In the genomic region with DNA sequence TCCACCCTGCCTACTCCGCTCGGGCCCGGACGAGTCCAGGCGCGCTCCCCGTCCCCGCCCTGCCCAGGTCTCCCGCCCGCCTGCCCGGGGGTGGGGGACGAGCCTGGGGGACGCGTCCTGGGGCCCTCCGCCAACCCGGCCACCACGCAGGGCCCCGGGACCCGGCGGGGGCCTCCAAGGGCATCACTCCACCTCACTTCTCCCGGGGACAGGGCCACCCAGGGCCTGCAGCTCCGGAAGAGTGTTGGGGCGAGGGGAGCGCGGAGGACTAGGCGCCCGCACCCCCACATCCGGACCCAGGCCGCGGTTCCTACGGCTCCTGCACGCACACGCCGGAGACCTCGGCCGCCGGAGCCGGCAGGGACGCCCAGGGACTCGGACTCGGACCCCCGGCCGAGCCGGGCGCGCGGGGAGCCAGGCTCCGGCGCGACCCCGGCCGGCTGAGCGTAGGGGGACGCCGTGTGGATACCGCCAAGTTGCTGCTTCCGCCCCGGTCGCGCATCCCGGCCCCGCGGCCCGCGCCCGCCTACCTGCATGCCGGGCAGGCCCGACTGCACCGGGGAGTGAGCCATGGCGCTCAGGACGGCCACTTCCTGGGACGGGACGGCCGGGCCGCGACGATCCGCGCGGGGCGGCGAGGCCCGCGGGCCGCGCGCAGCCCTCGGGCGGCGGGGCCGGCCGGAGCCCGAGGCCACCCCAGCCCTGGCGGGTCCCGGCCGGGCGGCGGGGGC, we compare ENCODE assay signal across 1 cellular context.
TF ChIP-seq lines count a peak whose summit lies in the region.

No MANE protein-coding gene starts in this region.

TF ChIP-seq in HepG2, 621 proteins besides CTCF, POLR2A, EP300 and RAD21 (continued from another document and continues in another):
- TF ChIP-seq, protein P1, sequence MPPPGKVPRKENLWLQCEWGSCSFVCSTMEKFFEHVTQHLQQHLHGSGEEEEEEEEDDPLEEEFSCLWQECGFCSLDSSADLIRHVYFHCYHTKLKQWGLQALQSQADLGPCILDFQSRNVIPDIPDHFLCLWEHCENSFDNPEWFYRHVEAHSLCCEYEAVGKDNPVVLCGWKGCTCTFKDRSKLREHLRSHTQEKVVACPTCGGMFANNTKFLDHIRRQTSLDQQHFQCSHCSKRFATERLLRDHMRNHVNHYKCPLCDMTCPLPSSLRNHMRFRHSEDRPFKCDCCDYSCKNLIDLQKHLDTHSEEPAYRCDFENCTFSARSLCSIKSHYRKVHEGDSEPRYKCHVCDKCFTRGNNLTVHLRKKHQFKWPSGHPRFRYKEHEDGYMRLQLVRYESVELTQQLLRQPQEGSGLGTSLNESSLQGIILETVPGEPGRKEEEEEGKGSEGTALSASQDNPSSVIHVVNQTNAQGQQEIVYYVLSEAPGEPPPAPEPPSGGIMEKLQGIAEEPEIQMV (CRISPR knock-in tag; IDR thresholded peaks at IDR 0.05; ENCODE audit: low read depth), result no peak
- TF ChIP-seq, protein P2, sequence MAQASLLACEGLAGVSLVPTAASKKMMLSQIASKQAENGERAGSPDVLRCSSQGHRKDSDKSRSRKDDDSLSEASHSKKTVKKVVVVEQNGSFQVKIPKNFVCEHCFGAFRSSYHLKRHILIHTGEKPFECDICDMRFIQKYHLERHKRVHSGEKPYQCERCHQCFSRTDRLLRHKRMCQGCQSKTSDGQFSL (CRISPR knock-in tag; IDR thresholded peaks at IDR 0.05), result peak; percentile 62; the same call in 1 of the 2 replicates
- no peak for TF ChIP-seq ATM (IDR thresholded peaks at IDR 0.05; ENCODE audit: borderline replicate concordance)
- TF ChIP-seq, protein P3, sequence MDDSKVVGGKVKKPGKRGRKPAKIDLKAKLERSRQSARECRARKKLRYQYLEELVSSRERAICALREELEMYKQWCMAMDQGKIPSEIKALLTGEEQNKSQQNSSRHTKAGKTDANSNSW (CRISPR knock-in tag; IDR thresholded peaks at IDR 0.05; ENCODE audit: borderline replicate concordance), result no peak
- TF ChIP-seq, protein P4, sequence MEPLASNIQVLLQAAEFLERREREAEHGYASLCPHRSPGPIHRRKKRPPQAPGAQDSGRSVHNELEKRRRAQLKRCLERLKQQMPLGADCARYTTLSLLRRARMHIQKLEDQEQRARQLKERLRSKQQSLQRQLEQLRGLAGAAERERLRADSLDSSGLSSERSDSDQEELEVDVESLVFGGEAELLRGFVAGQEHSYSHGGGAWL (CRISPR knock-in tag; IDR thresholded peaks at IDR 0.05), result no peak
- no peak for TF ChIP-seq CC2D1A (CRISPR knock-in tag; IDR thresholded peaks at IDR 0.05)
- TF ChIP-seq ZNF7 (CRISPR knock-in tag; IDR thresholded peaks at IDR 0.05), result no peak
- TF ChIP-seq GABPA (IDR thresholded peaks at IDR 0.05; ENCODE audit: low read depth, low read length), result no peak
- TF ChIP-seq GABPA (CRISPR knock-in tag; IDR thresholded peaks at IDR 0.05; ENCODE audit: low read depth), result no peak
- TF ChIP-seq, protein P5, sequence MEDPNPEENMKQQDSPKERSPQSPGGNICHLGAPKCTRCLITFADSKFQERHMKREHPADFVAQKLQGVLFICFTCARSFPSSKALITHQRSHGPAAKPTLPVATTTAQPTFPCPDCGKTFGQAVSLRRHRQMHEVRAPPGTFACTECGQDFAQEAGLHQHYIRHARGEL (CRISPR knock-in tag; IDR thresholded peaks at IDR 0.05), result no peak
- TF ChIP-seq RFXANK (CRISPR knock-in tag; IDR thresholded peaks at IDR 0.05), result no peak
- TF ChIP-seq GABPB1 (CRISPR knock-in tag; IDR thresholded peaks at IDR 0.05), result peak; percentile 47; the same call in 1 of the 2 replicates
- peak; percentile 68; the same call in 1 of the 2 replicates for TF ChIP-seq RBFOX2 (IDR thresholded peaks at IDR 0.05; ENCODE audit: low read depth, low read length)
- no peak for TF ChIP-seq KDM4B (CRISPR knock-in tag; IDR thresholded peaks at IDR 0.05)
- TF ChIP-seq, protein P6, sequence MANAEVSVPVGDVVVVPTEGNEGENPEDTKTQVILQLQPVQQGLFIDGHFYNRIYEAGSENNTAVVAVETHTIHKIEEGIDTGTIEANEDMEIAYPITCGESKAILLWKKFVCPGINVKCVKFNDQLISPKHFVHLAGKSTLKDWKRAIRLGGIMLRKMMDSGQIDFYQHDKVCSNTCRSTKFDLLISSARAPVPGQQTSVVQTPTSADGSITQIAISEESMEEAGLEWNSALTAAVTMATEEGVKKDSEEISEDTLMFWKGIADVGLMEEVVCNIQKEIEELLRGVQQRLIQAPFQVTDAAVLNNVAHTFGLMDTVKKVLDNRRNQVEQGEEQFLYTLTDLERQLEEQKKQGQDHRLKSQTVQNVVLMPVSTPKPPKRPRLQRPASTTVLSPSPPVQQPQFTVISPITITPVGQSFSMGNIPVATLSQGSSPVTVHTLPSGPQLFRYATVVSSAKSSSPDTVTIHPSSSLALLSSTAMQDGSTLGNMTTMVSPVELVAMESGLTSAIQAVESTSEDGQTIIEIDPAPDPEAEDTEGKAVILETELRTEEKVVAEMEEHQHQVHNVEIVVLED (CRISPR knock-in tag; IDR thresholded peaks at IDR 0.05; ENCODE audit: borderline replicate concordance), result no peak
- no peak for TF ChIP-seq ZNF44 (CRISPR knock-in tag; IDR thresholded peaks at IDR 0.05)
- 0 out of 2 replicates have a peak, but pooled peaks have one; percentile 18 for TF ChIP-seq CBFB (CRISPR knock-in tag; IDR thresholded peaks at IDR 0.05)
- TF ChIP-seq, protein P7, sequence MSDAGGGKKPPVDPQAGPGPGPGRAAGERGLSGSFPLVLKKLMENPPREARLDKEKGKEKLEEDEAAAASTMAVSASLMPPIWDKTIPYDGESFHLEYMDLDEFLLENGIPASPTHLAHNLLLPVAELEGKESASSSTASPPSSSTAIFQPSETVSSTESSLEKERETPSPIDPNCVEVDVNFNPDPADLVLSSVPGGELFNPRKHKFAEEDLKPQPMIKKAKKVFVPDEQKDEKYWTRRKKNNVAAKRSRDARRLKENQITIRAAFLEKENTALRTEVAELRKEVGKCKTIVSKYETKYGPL (CRISPR knock-in tag; IDR thresholded peaks at IDR 0.05), result no peak
- TF ChIP-seq ZNF383 (CRISPR knock-in tag; IDR thresholded peaks at IDR 0.05; ENCODE audit: borderline replicate concordance), result no peak
- TF ChIP-seq PRPF4 (IDR thresholded peaks at IDR 0.05; ENCODE audit: low read depth, low read length, poor library complexity, severe bottlenecking), result no peak
- no peak for TF ChIP-seq KLF13 (CRISPR knock-in tag; IDR thresholded peaks at IDR 0.05)
- TF ChIP-seq, protein P8, sequence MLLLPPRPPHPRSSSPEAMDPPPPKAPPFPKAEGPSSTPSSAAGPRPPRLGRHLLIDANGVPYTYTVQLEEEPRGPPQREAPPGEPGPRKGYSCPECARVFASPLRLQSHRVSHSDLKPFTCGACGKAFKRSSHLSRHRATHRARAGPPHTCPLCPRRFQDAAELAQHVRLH (CRISPR knock-in tag; IDR thresholded peaks at IDR 0.05; ENCODE audit: borderline replicate concordance, low read depth), result no peak
- TF ChIP-seq SRF (IDR thresholded peaks at IDR 0.05; ENCODE audit: low read depth, low read length), result no peak
- TF ChIP-seq, protein P9, sequence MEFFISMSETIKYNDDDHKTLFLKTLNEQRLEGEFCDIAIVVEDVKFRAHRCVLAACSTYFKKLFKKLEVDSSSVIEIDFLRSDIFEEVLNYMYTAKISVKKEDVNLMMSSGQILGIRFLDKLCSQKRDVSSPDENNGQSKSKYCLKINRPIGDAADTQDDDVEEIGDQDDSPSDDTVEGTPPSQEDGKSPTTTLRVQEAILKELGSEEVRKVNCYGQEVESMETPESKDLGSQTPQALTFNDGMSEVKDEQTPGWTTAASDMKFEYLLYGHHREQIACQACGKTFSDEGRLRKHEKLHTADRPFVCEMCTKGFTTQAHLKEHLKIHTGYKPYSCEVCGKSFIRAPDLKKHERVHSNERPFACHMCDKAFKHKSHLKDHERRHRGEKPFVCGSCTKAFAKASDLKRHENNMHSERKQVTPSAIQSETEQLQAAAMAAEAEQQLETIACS (CRISPR knock-in tag; IDR thresholded peaks at IDR 0.05), result peak; percentile 73
- no peak for TF ChIP-seq SP140L (CRISPR knock-in tag; IDR thresholded peaks at IDR 0.05; ENCODE audit: borderline replicate concordance)
- TF ChIP-seq RNF2 (conservative IDR thresholded peaks at IDR 0.05; ENCODE audit: low read depth), result no peak
- TF ChIP-seq, protein P10, sequence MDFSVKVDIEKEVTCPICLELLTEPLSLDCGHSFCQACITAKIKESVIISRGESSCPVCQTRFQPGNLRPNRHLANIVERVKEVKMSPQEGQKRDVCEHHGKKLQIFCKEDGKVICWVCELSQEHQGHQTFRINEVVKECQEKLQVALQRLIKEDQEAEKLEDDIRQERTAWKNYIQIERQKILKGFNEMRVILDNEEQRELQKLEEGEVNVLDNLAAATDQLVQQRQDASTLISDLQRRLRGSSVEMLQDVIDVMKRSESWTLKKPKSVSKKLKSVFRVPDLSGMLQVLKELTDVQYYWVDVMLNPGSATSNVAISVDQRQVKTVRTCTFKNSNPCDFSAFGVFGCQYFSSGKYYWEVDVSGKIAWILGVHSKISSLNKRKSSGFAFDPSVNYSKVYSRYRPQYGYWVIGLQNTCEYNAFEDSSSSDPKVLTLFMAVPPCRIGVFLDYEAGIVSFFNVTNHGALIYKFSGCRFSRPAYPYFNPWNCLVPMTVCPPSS (IDR thresholded peaks at IDR 0.05), result no peak
- no peak for TF ChIP-seq THAP11 (CRISPR knock-in tag; IDR thresholded peaks at IDR 0.05)
- no peak for TF ChIP-seq KDM6A (CRISPR knock-in tag; IDR thresholded peaks at IDR 0.05; ENCODE audit: low read depth)
- no peak for TF ChIP-seq ARID2 (CRISPR knock-in tag; IDR thresholded peaks at IDR 0.05; ENCODE audit: borderline replicate concordance)
- TF ChIP-seq ZC3H13 (CRISPR knock-in tag; IDR thresholded peaks at IDR 0.05), result no peak
- no peak for TF ChIP-seq EHMT2 (IDR thresholded peaks at IDR 0.05; ENCODE audit: borderline replicate concordance, low read depth, low read length)
- TF ChIP-seq NFE2L2 (IDR thresholded peaks at IDR 0.05; ENCODE audit: low read length), result no peak
- TF ChIP-seq ZNF225 (CRISPR knock-in tag; IDR thresholded peaks at IDR 0.05), result 0 out of 2 replicates have a peak, but pooled peaks have one; percentile 29
- no peak for TF ChIP-seq ZNF232 (CRISPR knock-in tag; IDR thresholded peaks at IDR 0.05; ENCODE audit: borderline replicate concordance)
- TF ChIP-seq SP2 (CRISPR knock-in tag; IDR thresholded peaks at IDR 0.05), result no peak
- TF ChIP-seq ZNF746 (CRISPR knock-in tag; IDR thresholded peaks at IDR 0.05), result no peak
- no peak for TF ChIP-seq ZNF207 (IDR thresholded peaks at IDR 0.05; ENCODE audit: borderline replicate concordance)
- 0 out of 2 replicates have a peak, but pooled peaks have one; percentile 61 for TF ChIP-seq TBP (CRISPR knock-in tag; IDR thresholded peaks at IDR 0.05)
- TF ChIP-seq, protein P11, sequence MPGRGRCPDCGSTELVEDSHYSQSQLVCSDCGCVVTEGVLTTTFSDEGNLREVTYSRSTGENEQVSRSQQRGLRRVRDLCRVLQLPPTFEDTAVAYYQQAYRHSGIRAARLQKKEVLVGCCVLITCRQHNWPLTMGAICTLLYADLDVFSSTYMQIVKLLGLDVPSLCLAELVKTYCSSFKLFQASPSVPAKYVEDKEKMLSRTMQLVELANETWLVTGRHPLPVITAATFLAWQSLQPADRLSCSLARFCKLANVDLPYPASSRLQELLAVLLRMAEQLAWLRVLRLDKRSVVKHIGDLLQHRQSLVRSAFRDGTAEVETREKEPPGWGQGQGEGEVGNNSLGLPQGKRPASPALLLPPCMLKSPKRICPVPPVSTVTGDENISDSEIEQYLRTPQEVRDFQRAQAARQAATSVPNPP (CRISPR knock-in tag; IDR thresholded peaks at IDR 0.05), result no peak
- TF ChIP-seq ZNF282 (IDR thresholded peaks at IDR 0.05; ENCODE audit: partially characterized antibody), result no peak
- TF ChIP-seq, protein P12, sequence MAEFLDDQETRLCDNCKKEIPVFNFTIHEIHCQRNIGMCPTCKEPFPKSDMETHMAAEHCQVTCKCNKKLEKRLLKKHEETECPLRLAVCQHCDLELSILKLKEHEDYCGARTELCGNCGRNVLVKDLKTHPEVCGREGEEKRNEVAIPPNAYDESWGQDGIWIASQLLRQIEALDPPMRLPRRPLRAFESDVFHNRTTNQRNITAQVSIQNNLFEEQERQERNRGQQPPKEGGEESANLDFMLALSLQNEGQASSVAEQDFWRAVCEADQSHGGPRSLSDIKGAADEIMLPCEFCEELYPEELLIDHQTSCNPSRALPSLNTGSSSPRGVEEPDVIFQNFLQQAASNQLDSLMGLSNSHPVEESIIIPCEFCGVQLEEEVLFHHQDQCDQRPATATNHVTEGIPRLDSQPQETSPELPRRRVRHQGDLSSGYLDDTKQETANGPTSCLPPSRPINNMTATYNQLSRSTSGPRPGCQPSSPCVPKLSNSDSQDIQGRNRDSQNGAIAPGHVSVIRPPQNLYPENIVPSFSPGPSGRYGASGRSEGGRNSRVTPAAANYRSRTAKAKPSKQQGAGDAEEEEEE (CRISPR knock-in tag; IDR thresholded peaks at IDR 0.05; ENCODE audit: borderline replicate concordance), result no peak
- no peak for TF ChIP-seq ZNF749 (CRISPR knock-in tag; IDR thresholded peaks at IDR 0.05; ENCODE audit: borderline replicate concordance)
- no peak for TF ChIP-seq REL (CRISPR knock-in tag; conservative IDR thresholded peaks at IDR 0.05)
- 0 out of 2 replicates have a peak, but pooled peaks have one; percentile 44 for TF ChIP-seq SATB2 (CRISPR knock-in tag; IDR thresholded peaks at IDR 0.05)
- no peak for TF ChIP-seq ZNF367 (CRISPR knock-in tag; IDR thresholded peaks at IDR 0.05; ENCODE audit: borderline replicate concordance)
- no peak for TF ChIP-seq GTF3A (CRISPR knock-in tag; conservative IDR thresholded peaks at IDR 0.05)
- no peak for TF ChIP-seq ATF7-NPFF (CRISPR knock-in tag; IDR thresholded peaks at IDR 0.05; ENCODE audit: low read depth)
- no peak for TF ChIP-seq FOXJ3 (CRISPR knock-in tag; IDR thresholded peaks at IDR 0.05; ENCODE audit: borderline replicate concordance)
- TF ChIP-seq ARNT (IDR thresholded peaks at IDR 0.05), result no peak
- TF ChIP-seq ZNF549 (CRISPR knock-in tag; IDR thresholded peaks at IDR 0.05), result no peak
- TF ChIP-seq SKI (IDR thresholded peaks at IDR 0.05; ENCODE audit: partially characterized antibody), result no peak
- no peak for TF ChIP-seq KMT2B (CRISPR knock-in tag; IDR thresholded peaks at IDR 0.05)
- TF ChIP-seq, protein P13, sequence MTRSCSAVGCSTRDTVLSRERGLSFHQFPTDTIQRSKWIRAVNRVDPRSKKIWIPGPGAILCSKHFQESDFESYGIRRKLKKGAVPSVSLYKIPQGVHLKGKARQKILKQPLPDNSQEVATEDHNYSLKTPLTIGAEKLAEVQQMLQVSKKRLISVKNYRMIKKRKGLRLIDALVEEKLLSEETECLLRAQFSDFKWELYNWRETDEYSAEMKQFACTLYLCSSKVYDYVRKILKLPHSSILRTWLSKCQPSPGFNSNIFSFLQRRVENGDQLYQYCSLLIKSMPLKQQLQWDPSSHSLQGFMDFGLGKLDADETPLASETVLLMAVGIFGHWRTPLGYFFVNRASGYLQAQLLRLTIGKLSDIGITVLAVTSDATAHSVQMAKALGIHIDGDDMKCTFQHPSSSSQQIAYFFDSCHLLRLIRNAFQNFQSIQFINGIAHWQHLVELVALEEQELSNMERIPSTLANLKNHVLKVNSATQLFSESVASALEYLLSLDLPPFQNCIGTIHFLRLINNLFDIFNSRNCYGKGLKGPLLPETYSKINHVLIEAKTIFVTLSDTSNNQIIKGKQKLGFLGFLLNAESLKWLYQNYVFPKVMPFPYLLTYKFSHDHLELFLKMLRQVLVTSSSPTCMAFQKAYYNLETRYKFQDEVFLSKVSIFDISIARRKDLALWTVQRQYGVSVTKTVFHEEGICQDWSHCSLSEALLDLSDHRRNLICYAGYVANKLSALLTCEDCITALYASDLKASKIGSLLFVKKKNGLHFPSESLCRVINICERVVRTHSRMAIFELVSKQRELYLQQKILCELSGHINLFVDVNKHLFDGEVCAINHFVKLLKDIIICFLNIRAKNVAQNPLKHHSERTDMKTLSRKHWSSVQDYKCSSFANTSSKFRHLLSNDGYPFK (CRISPR knock-in tag; IDR thresholded peaks at IDR 0.05; ENCODE audit: borderline replicate concordance), result no peak
- no peak for TF ChIP-seq PAF1 (CRISPR knock-in tag; IDR thresholded peaks at IDR 0.05)
- no peak for TF ChIP-seq ZFP82 (CRISPR knock-in tag; IDR thresholded peaks at IDR 0.05; ENCODE audit: borderline replicate concordance)
- no peak for TF ChIP-seq IRF2 (CRISPR knock-in tag; IDR thresholded peaks at IDR 0.05)
